ENCODE assay signal across 17 cellular contexts in the genomic region with DNA sequence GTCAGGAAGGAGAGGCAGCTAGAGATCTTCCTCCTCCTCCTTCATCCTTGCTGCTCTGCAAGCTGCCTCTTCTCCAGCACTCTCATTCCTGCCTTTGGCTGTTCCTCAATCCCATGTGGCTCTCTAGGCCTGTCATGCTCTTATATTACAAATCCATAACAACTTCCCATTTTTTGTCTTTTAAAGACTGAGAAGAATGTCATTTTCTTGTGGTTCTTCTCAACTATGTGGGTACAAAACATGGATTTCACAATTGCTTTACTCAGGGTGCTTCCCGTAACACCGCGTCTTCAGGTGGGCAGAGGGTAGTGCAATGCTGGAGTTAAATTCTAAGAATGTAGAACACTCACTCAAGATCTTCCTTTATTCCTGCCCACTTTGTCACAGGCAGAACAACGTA.
"Had no signal": no experiment of that assay in that cellular context is flagged by ENCODE, and none has a peak within 500 bp of the region (broad histone marks: within the 10 kb centered on the region; RNA-seq: fewer than 3 reads in every experiment).

No MANE protein-coding gene starts in this region.

- ATAC-seq: gastrocnemius medialis; heart left ventricle; natural killer cell treated with Interleukin-12 subunit alpha and Interleukin-12 subunit beta and Interleukin-15 and Interleukin-18, amount 100 ng/mL, for 72 hours; right lobe of liver had no signal

- H3K27me3 ChIP-seq: adrenal gland, gastrocnemius medialis, heart left ventricle, right lobe of liver, spleen, stomach, testis, upper lobe of left lung had no signal

- H3K36me3 ChIP-seq: adrenal gland, gastrocnemius medialis, heart left ventricle, right lobe of liver, spleen, stomach, upper lobe of left lung had no signal

- H3K4me3 ChIP-seq: adrenal gland, gastrocnemius medialis, heart left ventricle, right lobe of liver, spleen, stomach, testis, upper lobe of left lung had no signal

- DNase-seq: activated B cell treated with CpG ODN at 0.5 μM for 24 hours; activated CD4-positive, alpha-beta T cell treated with anti-CD3 and anti-CD28 coated beads, Interleukin-2, amount 10 ng/mL, durations not matched to agents 24 days and 14 days; activated CD8-positive, alpha-beta memory T cell treated with anti-CD3 and anti-CD28 coated beads for 24 hours; activated naive CD4-positive, alpha-beta T cell treated with anti-CD3 and anti-CD28 coated beads, Interleukin-2, amount 10 ng/mL, durations not matched to agents 7 days and 5 days; adrenal gland; endodermal cell; gastrocnemius medialis; heart left ventricle; immature natural killer cell; mesendoderm; occipital lobe; right lobe of liver; spleen; stomach; testis; upper lobe of left lung had no signal

- H3K27ac ChIP-seq: gastrocnemius medialis, heart left ventricle, right lobe of liver, stomach, testis had no signal

- H3K9me3 ChIP-seq: adrenal gland, gastrocnemius medialis, heart left ventricle, right lobe of liver, spleen, stomach, testis, upper lobe of left lung had no signal

- H3K4me1 ChIP-seq: adrenal gland, gastrocnemius medialis, testis had no signal
